9 cellular contexts compared by ENCODE assay signal in the genomic region with DNA sequence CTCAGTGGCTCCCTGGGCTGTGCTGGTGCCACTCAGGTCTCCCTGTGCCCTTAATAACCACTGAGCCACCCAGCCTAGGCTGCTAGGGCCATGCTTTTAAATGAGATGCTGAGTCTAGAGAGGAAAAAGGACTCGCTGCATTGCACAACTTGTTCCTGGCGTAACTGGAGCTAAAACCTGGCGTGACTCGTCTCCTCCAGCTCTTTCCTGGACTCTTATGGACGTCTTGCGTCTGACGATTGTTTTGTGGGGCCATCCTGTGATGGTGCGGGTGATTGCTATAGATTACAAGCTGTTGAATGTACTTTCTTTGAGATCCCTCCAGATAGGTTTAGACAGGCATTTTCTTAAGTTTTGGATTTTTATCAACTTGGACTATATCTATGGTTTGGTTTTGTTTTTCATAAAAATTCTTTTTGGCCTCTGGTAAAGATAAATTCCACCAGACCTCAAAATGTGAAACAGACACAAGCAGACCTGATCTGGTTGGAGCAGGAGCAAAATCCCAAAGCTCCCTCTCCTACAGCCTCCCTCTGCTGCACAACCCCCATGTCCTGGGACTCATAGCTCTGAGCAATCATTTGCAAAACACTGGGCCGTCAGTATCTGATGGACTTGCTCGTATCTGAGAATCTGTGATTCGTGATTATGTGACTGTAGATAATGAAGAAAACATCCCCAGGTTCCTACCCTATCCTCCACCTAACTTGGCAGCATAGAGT.
A peak's percentile ranks its signal among the peaks of the same experiment; 100 is the strongest.
DNase-seq lines count a peak whose midpoint lies in the region; ATAC-seq, FAIRE-seq and TF ChIP-seq lines count a peak whose summit lies in the region.
"Had no signal": no experiment of that assay in that cellular context is flagged by ENCODE, and none has a peak within 500 bp of the region (broad histone marks: within the 10 kb centered on the region; RNA-seq: fewer than 3 reads in every experiment).

No MANE protein-coding gene starts in this region.

- H3K27me3 ChIP-seq in bronchial epithelial cell (ENCODE audit: control insufficient read depth, insufficient read depth, low read length), result no peaks in the 10 kb centered on the region
- H3K27me3 ChIP-seq in left lung, result no peaks in the 10 kb centered on the region
- H3K27me3 ChIP-seq in stomach, result no peaks in the 10 kb centered on the region

- H3K27ac ChIP-seq in left lung, result peak overlapping the region; percentile 83 to 84
- peak overlapping the region; percentile 80 to 90 (median 88) for H3K27ac ChIP-seq in stomach

- no peak for TF ChIP-seq EP300 in stomach (IDR thresholded peaks at IDR 0.05)

- H3K9me3 ChIP-seq in left lung (peaks cover 0 to 5% of the 10 kb centered on the region in 2 donors), stomach (peaks cover 0 to 3% (median 0%) of the 10 kb centered on the region in 4 donors)

- ATAC-seq in left lung, result peak; percentile 48

- no peak for TF ChIP-seq CTCF in bronchial epithelial cell (IDR thresholded peaks at IDR 0.05; ENCODE audit: insufficient read depth, low read length, severe bottlenecking)
- TF ChIP-seq CTCF in left lung (IDR thresholded peaks at IDR 0.05), result no peak
- no peak for TF ChIP-seq CTCF in stomach (IDR thresholded peaks at IDR 0.05)

- intact Hi-C loops in left lung (cut with DNase I), result loop anchor here in 1 of 2 donors (10.0 kb wide), 1 partner anchor 564 kb away; no protein-coding TSS in a partner anchor
- intact Hi-C loops in stomach (cut with DNase I; ENCODE audit: low total_unique reads), result no loop called here

- TF ChIP-seq POLR2A in stomach (IDR thresholded peaks at IDR 0.05), result no peak

- DNase-seq in GOT3 (lab: John Stamatoyannopoulos, UW), result peak; percentile 56
- DNase-seq in bronchial epithelial cell (ENCODE audit: low read depth), result peak; percentile 23
- no peak for DNase-seq in left lung
- DNase-seq in stomach, result no peak
- no peak for DNase-seq in activated effector memory CD4-positive, alpha-beta T cell treated with anti-CD3 and anti-CD28 coated beads, Interleukin-2, amount 50 U/mL, for 16 hours
- no peak for DNase-seq in NCI-H1048 (lab: John Stamatoyannopoulos, UW)
- no peak for DNase-seq in RCC 7860 (ENCODE audit: low spot score)
- no peak for DNase-seq in iPS-NIHi7 (ENCODE audit: extremely low spot score)

- WGBS in stomach, 5 donors, result 58 to 82% (median 72%) methylated on average over 11 of the region's 11 CpGs

- H3K36me3 ChIP-seq in bronchial epithelial cell (ENCODE audit: control insufficient read depth, insufficient read depth, low read length) (no peaks in the 10 kb centered on the region), left lung (no peaks in the 10 kb centered on the region), stomach (no peaks in the 10 kb centered on the region)

- no peak for FAIRE-seq in bronchial epithelial cell (lab: Jason Lieb, UNC)
- no peak for FAIRE-seq in RCC 7860 (lab: Jason Lieb, UNC)
- FAIRE-seq: G401.6 had no signal

- no peak overlapping the region for H3K4me3 ChIP-seq in bronchial epithelial cell (ENCODE audit: low read depth, low read length)
- no peak overlapping the region for H3K4me3 ChIP-seq in left lung
- no peak overlapping the region for H3K4me3 ChIP-seq in stomach

- H3K4me1 ChIP-seq in left lung (peaks cover 21 to 78% of the 10 kb centered on the region in 2 donors), stomach (peaks cover 25 to 76% (median 55%) of the 10 kb centered on the region in 4 donors)

Comparison
In these comparisons a context has a peak if more than half of its experiments do, and no peak if none do; other contexts are left out.
1. DNase-seq: peak in GOT3 (single experiment) and bronchial epithelial cell (single experiment); none in left lung (0 of 2), stomach (single experiment), activated effector memory CD4-positive, alpha-beta T cell treated with anti-CD3 and anti-CD28 coated beads, Interleukin-2, amount 50 U/mL, for 16 hours (single experiment), NCI-H1048 (single experiment), RCC 7860 (single experiment) and iPS-NIHi7 (single experiment).